22 cellular contexts compared by ENCODE assay signal in the genomic region with DNA sequence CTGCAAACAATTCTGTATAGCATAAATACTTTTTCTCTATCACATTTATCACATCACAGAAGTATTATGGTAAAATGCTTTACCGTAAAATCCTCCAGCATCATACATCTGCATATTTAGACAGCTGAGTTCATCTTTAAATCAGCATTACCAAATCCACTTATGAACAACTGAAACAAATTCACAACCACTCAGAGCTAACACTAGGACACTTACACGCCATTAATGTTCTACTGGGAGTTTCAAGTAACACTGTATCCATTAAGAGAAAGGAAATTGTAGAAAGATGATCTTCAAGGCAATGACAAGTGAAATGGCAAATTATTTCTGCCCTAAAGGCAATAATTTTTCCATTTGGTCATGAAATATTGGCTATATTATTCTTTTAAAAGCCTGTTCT.
DNase-seq lines count a peak whose midpoint lies in the region; ATAC-seq and TF ChIP-seq lines count a peak whose summit lies in the region.
"Had no signal": no experiment of that assay in that cellular context is flagged by ENCODE, and none has a peak within 500 bp of the region (broad histone marks: within the 10 kb centered on the region; RNA-seq: fewer than 3 reads in every experiment).

No MANE protein-coding gene starts in this region.

- no peaks in the 10 kb centered on the region for H3K36me3 ChIP-seq in neural cell (ENCODE audit: insufficient read depth, low read length)
- H3K36me3 ChIP-seq: BE2C; BLaER1 treated with 17β-estradiol and CSF1 and Interleukin-3, amounts not matched to agents 10 nM and 100 nM had no signal

- H3K9me3 Mint-ChIP-seq in glutamatergic neuron (ENCODE audit: unreplicated experiment) = peaks cover 5% of the 10 kb centered on the region
- H3K9me3 Mint-ChIP-seq: CD4-positive, alpha-beta T cell had no signal

- H3K36me3 Mint-ChIP-seq in glutamatergic neuron (ENCODE audit: unreplicated experiment) = peaks cover 4% of the 10 kb centered on the region
- H3K36me3 Mint-ChIP-seq: CD14-positive monocyte had no signal

- H3F3A ChIP-seq in neural cell (ENCODE audit: insufficient read depth, low read length, poor library complexity, severe bottlenecking) = no peaks in the 10 kb centered on the region

- H3K27me3 Mint-ChIP-seq in glutamatergic neuron (ENCODE audit: unreplicated experiment) = no peaks in the 10 kb centered on the region

- peak overlapping the region; percentile 11 for H3K9ac ChIP-seq in neural cell (ENCODE audit: low read length)
- H3K9ac ChIP-seq: BLaER1 treated with 17β-estradiol and CSF1 and Interleukin-3, amounts not matched to agents 10 nM and 100 nM; GM23248 had no signal

- H3K27me3 ChIP-seq in neural cell (ENCODE audit: insufficient read depth, low read depth, low read length) = no peaks in the 10 kb centered on the region
- H3K27me3 ChIP-seq: BE2C; BLaER1 treated with 17β-estradiol and CSF1 and Interleukin-3, amounts not matched to agents 10 nM and 100 nM had no signal

- no peak for ATAC-seq in GM21825 (IDR thresholded peaks at IDR 0.05; ENCODE audit: unreplicated experiment)
- ATAC-seq: A549 had no signal

- H3K9me2 ChIP-seq in neural cell (ENCODE audit: insufficient read depth, low read length) = no peaks in the 10 kb centered on the region

- peaks cover 31% of the 10 kb centered on the region for H3K4me1 Mint-ChIP-seq in glutamatergic neuron (ENCODE audit: low read depth, unreplicated experiment)
- H3K4me1 Mint-ChIP-seq: CD14-positive monocyte had no signal

- no peak overlapping the region for H3K4me2 ChIP-seq in neural cell (ENCODE audit: low read length)
- H3K4me2 ChIP-seq: A549; BLaER1 treated with 17β-estradiol and CSF1 and Interleukin-3, amounts not matched to agents 10 nM and 100 nM had no signal

- TF ChIP-seq RAD21 in neural cell (conservative IDR thresholded peaks at IDR 0.05) = peak; percentile 15

- peak; percentile 84 for TF ChIP-seq EP300 in neural cell (conservative IDR thresholded peaks at IDR 0.05; ENCODE audit: poor library complexity, severe bottlenecking)

- peak overlapping the region; percentile 28 for H3K4me3 ChIP-seq in neural cell (ENCODE audit: low read length)
- H3K4me3 ChIP-seq: A549; BLaER1 treated with 17β-estradiol and CSF1 and Interleukin-3, amounts not matched to agents 10 nM and 100 nM; GM23248 had no signal

- no peak overlapping the region for H2AFZ ChIP-seq in neural cell (ENCODE audit: low read depth, low read length)
- H2AFZ ChIP-seq: GM23248 had no signal

- peak overlapping the region; percentile 68 for H3K27ac ChIP-seq in neural cell (ENCODE audit: low read length)
- H3K27ac ChIP-seq: A549; BLaER1 treated with 17β-estradiol and CSF1 and Interleukin-3, amounts not matched to agents 10 nM and 100 nM; GM23248 had no signal

- H4K20me1 ChIP-seq in neural cell (ENCODE audit: insufficient read depth) = no peaks in the 10 kb centered on the region
- H4K20me1 ChIP-seq: BLaER1 treated with 17β-estradiol and CSF1 and Interleukin-3, amounts not matched to agents 10 nM and 100 nM had no signal

- peak overlapping the region; percentile 48 for H3K27ac Mint-ChIP-seq in glutamatergic neuron (ENCODE audit: unreplicated experiment)
- H3K27ac Mint-ChIP-seq: CD4-positive, alpha-beta T cell had no signal

- H3K9me3 ChIP-seq in neural cell (ENCODE audit: low read length) = no peaks in the 10 kb centered on the region
- H3K9me3 ChIP-seq: A549, BE2C had no signal

- TF ChIP-seq CTCF in glutamatergic neuron (IDR thresholded peaks at IDR 0.05; ENCODE audit: partially characterized antibody, unreplicated experiment) (no peak), neural cell (IDR thresholded peaks at IDR 0.05; ENCODE audit: poor library complexity, severe bottlenecking) (no peak)

- DNase-seq in NCI-H510A treated with DMSO at 0.1 percent for 48 hours (lab: John Stamatoyannopoulos, UW) (peak; percentile 11), NCI-H510A (lab: John Stamatoyannopoulos, UW) (no peak), glutamatergic neuron (no peak), cerebellar nuclear complex (lab: John Stamatoyannopoulos, UW) (no peak)
- DNase-seq in activated CD4-positive, alpha-beta T cell treated with anti-CD3 and anti-CD28 coated beads for 48 hours = no peak
- DNase-seq: 8988T; ACHN; AML-193; BE2C; Calu3; CD4-positive, alpha-beta T cell; COR-L47; DMS153; DND-41; GM23248; H7; HCEC 1CT had no signal

- no peaks in the 10 kb centered on the region for H3K79me2 ChIP-seq in neural cell (replicated peaks; ENCODE audit: insufficient read depth, low read length)

- peak overlapping the region; percentile 14 for H3K4me3 Mint-ChIP-seq in glutamatergic neuron (ENCODE audit: unreplicated experiment)
- H3K4me3 Mint-ChIP-seq: CD14-positive monocyte; CD4-positive, alpha-beta T cell had no signal

TF ChIP-seq in neural cell, 6 proteins besides CTCF, POLR2A, EP300 and RAD21:
- TF ChIP-seq, protein P1, sequence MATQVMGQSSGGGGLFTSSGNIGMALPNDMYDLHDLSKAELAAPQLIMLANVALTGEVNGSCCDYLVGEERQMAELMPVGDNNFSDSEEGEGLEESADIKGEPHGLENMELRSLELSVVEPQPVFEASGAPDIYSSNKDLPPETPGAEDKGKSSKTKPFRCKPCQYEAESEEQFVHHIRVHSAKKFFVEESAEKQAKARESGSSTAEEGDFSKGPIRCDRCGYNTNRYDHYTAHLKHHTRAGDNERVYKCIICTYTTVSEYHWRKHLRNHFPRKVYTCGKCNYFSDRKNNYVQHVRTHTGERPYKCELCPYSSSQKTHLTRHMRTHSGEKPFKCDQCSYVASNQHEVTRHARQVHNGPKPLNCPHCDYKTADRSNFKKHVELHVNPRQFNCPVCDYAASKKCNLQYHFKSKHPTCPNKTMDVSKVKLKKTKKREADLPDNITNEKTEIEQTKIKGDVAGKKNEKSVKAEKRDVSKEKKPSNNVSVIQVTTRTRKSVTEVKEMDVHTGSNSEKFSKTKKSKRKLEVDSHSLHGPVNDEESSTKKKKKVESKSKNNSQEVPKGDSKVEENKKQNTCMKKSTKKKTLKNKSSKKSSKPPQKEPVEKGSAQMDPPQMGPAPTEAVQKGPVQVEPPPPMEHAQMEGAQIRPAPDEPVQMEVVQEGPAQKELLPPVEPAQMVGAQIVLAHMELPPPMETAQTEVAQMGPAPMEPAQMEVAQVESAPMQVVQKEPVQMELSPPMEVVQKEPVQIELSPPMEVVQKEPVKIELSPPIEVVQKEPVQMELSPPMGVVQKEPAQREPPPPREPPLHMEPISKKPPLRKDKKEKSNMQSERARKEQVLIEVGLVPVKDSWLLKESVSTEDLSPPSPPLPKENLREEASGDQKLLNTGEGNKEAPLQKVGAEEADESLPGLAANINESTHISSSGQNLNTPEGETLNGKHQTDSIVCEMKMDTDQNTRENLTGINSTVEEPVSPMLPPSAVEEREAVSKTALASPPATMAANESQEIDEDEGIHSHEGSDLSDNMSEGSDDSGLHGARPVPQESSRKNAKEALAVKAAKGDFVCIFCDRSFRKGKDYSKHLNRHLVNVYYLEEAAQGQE (IDR thresholded peaks at IDR 0.05; ENCODE audit: borderline replicate concordance) = peak; percentile 70
- TF ChIP-seq EZH2 (IDR thresholded peaks at IDR 0.05; ENCODE audit: borderline replicate concordance, insufficient read depth, low read length, poor library complexity, severe bottlenecking) = no peak
- peak; percentile 85 for TF ChIP-seq POLR2AphosphoS5 (IDR thresholded peaks at IDR 0.05)
- TF ChIP-seq SMC3 (conservative IDR thresholded peaks at IDR 0.05; ENCODE audit: poor library complexity) = peak; percentile 2
